26 cellular contexts compared by ENCODE assay signal in genomic region chr10:116073451-116073850, GRCh38.
"Had no signal": no experiment of that assay in that cellular context is flagged by ENCODE, and none has a peak within 500 bp of the region (broad histone marks: within the 10 kb centered on the region; RNA-seq: fewer than 3 reads in every experiment).

No MANE protein-coding gene starts in this region.

- H3K4me3 Mint-ChIP-seq: activated CD4-positive, alpha-beta memory T cell treated with anti-CD3 and anti-CD28 coated beads, Interleukin-2, amount 10 ng/mL, durations not matched to agents 7 days and 5 days; activated naive CD4-positive, alpha-beta T cell treated with anti-CD3 and anti-CD28 coated beads, Interleukin-2, amount 50 U/mL, for 24 hours; activated naive CD8-positive, alpha-beta T cell treated with anti-CD3 and anti-CD28 coated beads, Interleukin-2, amount 10 ng/mL, durations not matched to agents 7 days and 5 days; activated T-cell treated with anti-CD3 and anti-CD28 coated beads, Interleukin-2, amount 50 U/mL, for 24 hours had no signal

- H3K4me1 Mint-ChIP-seq: activated CD4-positive, alpha-beta memory T cell treated with anti-CD3 and anti-CD28 coated beads, Interleukin-2, amount 10 ng/mL, durations not matched to agents 7 days and 5 days; activated naive CD4-positive, alpha-beta T cell treated with anti-CD3 and anti-CD28 coated beads, Interleukin-2, amount 50 U/mL, for 24 hours; activated naive CD8-positive, alpha-beta T cell treated with anti-CD3 and anti-CD28 coated beads, Interleukin-2, amount 10 ng/mL, durations not matched to agents 7 days and 5 days had no signal

- H3K36me3 Mint-ChIP-seq: activated naive CD4-positive, alpha-beta T cell treated with anti-CD3 and anti-CD28 coated beads, Interleukin-2, amount 50 U/mL, for 24 hours; activated naive CD8-positive, alpha-beta T cell treated with anti-CD3 and anti-CD28 coated beads, Interleukin-2, amount 10 ng/mL, durations not matched to agents 7 days and 5 days had no signal

- H3K9me3 Mint-ChIP-seq: activated naive CD4-positive, alpha-beta T cell treated with anti-CD3 and anti-CD28 coated beads, Interleukin-2, amount 50 U/mL, for 24 hours; activated naive CD8-positive, alpha-beta T cell treated with anti-CD3 and anti-CD28 coated beads, Interleukin-2, amount 10 ng/mL, durations not matched to agents 7 days and 5 days; activated T-cell treated with anti-CD3 and anti-CD28 coated beads, Interleukin-2, amount 50 U/mL, for 24 hours; activated T-helper 2 cell treated with anti-CD3 and anti-CD28 coated beads, Interferon-gamma antibody, Interleukin-2, Interleukin-4, amounts not matched to agents 10 μg/mL and 5 μg/mL and 100 μg/mL, durations not matched to agents 14 hours and 24 hours and 36 hours had no signal

- H3K27ac Mint-ChIP-seq: activated CD4-positive, alpha-beta memory T cell treated with anti-CD3 and anti-CD28 coated beads, Interleukin-2, amount 10 ng/mL, durations not matched to agents 7 days and 5 days; activated naive CD4-positive, alpha-beta T cell treated with anti-CD3 and anti-CD28 coated beads, Interleukin-2, amount 50 U/mL, for 24 hours; activated naive CD8-positive, alpha-beta T cell treated with anti-CD3 and anti-CD28 coated beads, Interleukin-2, amount 10 ng/mL, durations not matched to agents 7 days and 5 days; activated T-cell treated with anti-CD3 and anti-CD28 coated beads, Interleukin-2, amount 50 U/mL, for 24 hours; activated T-helper 2 cell treated with anti-CD3 and anti-CD28 coated beads, Interferon-gamma antibody, Interleukin-2, Interleukin-4, amounts not matched to agents 10 μg/mL and 5 μg/mL and 100 μg/mL, durations not matched to agents 14 hours and 24 hours and 36 hours had no signal

- H3K27me3 Mint-ChIP-seq: activated CD4-positive, alpha-beta memory T cell treated with anti-CD3 and anti-CD28 coated beads, Interleukin-2, amount 10 ng/mL, durations not matched to agents 7 days and 5 days; activated naive CD4-positive, alpha-beta T cell treated with anti-CD3 and anti-CD28 coated beads, Interleukin-2, amount 50 U/mL, for 24 hours; activated naive CD8-positive, alpha-beta T cell treated with anti-CD3 and anti-CD28 coated beads, Interleukin-2, amount 10 ng/mL, durations not matched to agents 7 days and 5 days; activated T-cell treated with anti-CD3 and anti-CD28 coated beads, Interleukin-2, amount 50 U/mL, for 24 hours had no signal

- ATAC-seq: Panc1 had no signal

- DNase-seq: activated CD4-positive, alpha-beta memory T cell treated with anti-CD3 and anti-CD28 coated beads, Interleukin-2, amount 10 ng/mL, durations not matched to agents 7 days and 5 days; activated CD4-positive, alpha-beta T cell treated with anti-CD3 and anti-CD28 coated beads for 1 hour; activated CD4-positive, alpha-beta T cell treated with anti-CD3 and anti-CD28 coated beads for 48 hours; activated CD4-positive, CD25-positive, alpha-beta regulatory T cell; activated CD8-positive, alpha-beta memory T cell treated with anti-CD3 and anti-CD28 coated beads for 24 hours; activated gamma-delta T cell; activated naive CD4-positive, alpha-beta T cell treated with Interleukin-2 at 50 U/mL for 16 hours; activated naive CD8-positive, alpha-beta T cell treated with anti-CD3 and anti-CD28 coated beads, Interleukin-2, amount 10 ng/mL, durations not matched to agents 7 days and 5 days; activated T-cell treated with anti-CD3 and anti-CD28 coated beads, Interleukin-2, amount 50 U/mL, for 24 hours; amygdala; Kasumi-1; KG1; MG63; NCI-H1048; NCI-H1105 treated with DMSO at 0.1 percent for 48 hours; NCI-H1436 treated with DMSO at 0.1 percent for 48 hours; NCI-H1694 treated with DMSO at 0.1 percent for 48 hours; NCI-H2029; NCI-H510A; SHP77; SJCRH30; T1000; WERI-Rb-1 had no signal
